1 cellular context compared by ENCODE assay signal in genomic region chr16:67110136-67110847, GRCh38.
TF ChIP-seq lines count a peak whose summit lies in the region.

No MANE protein-coding gene starts in this region.

TF ChIP-seq in HepG2, 621 proteins besides CTCF, POLR2A, EP300 and RAD21 (continued from another document and continues in another):
- 0 out of 2 replicates have a peak, but pooled peaks have one; percentile 7 for TF ChIP-seq HMGXB3 (CRISPR knock-in tag; IDR thresholded peaks at IDR 0.05; ENCODE audit: borderline replicate concordance)
- TF ChIP-seq HOXA3 (CRISPR knock-in tag; IDR thresholded peaks at IDR 0.05): no peak
- TF ChIP-seq, protein P1, sequence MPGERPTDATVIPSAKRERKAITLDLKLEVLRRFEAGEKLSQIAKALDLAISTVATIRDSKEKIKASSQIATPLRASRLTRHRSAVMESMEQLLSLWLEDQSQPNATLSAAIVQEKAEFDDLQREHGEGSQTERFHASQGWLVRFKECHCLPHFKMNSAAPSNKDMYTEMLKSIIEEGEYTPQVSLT (CRISPR knock-in tag; IDR thresholded peaks at IDR 0.05; ENCODE audit: borderline replicate concordance, low read depth): no peak; the same call in 1 of the 2 replicates
- 0 out of 2 replicates have a peak, but pooled peaks have one; percentile 4 for TF ChIP-seq BCL6 (CRISPR knock-in tag; IDR thresholded peaks at IDR 0.05)
- TF ChIP-seq EED (CRISPR knock-in tag; IDR thresholded peaks at IDR 0.05): peak; percentile 3; the same call in 1 of the 2 replicates
- 0 out of 2 replicates have a peak, but pooled peaks have one; percentile 3 for TF ChIP-seq ZSCAN31 (CRISPR knock-in tag; IDR thresholded peaks at IDR 0.05; ENCODE audit: low read depth)
- TF ChIP-seq MTF2 (CRISPR knock-in tag; IDR thresholded peaks at IDR 0.05; ENCODE audit: borderline replicate concordance): no peak
- no peak for TF ChIP-seq CC2D1A (CRISPR knock-in tag; IDR thresholded peaks at IDR 0.05)
- TF ChIP-seq RARA (CRISPR knock-in tag; IDR thresholded peaks at IDR 0.05): no peak
- TF ChIP-seq E2F2 (CRISPR knock-in tag; IDR thresholded peaks at IDR 0.05; ENCODE audit: borderline replicate concordance): 0 out of 2 replicates have a peak, but pooled peaks have one; percentile 43
- TF ChIP-seq HHEX (CRISPR knock-in tag; IDR thresholded peaks at IDR 0.05): no peak
- TF ChIP-seq PHF21A (CRISPR knock-in tag; IDR thresholded peaks at IDR 0.05): 0 out of 2 replicates have a peak, but pooled peaks have one; percentile 0
- TF ChIP-seq, protein P2, sequence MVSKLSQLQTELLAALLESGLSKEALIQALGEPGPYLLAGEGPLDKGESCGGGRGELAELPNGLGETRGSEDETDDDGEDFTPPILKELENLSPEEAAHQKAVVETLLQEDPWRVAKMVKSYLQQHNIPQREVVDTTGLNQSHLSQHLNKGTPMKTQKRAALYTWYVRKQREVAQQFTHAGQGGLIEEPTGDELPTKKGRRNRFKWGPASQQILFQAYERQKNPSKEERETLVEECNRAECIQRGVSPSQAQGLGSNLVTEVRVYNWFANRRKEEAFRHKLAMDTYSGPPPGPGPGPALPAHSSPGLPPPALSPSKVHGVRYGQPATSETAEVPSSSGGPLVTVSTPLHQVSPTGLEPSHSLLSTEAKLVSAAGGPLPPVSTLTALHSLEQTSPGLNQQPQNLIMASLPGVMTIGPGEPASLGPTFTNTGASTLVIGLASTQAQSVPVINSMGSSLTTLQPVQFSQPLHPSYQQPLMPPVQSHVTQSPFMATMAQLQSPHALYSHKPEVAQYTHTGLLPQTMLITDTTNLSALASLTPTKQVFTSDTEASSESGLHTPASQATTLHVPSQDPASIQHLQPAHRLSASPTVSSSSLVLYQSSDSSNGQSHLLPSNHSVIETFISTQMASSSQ (IDR thresholded peaks at IDR 0.05; ENCODE audit: low read depth): no peak
- TF ChIP-seq, protein P2 (CRISPR knock-in tag; IDR thresholded peaks at IDR 0.05; ENCODE audit: borderline replicate concordance): no peak
- peak; percentile 78; the same call in 1 of the 2 replicates for TF ChIP-seq KDM5A (IDR thresholded peaks at IDR 0.05; ENCODE audit: borderline replicate concordance, low read length)
- TF ChIP-seq SRSF1 (optimal IDR thresholded peaks at IDR 0.05; ENCODE audit: low read depth, low read length): peak; percentile 6
- TF ChIP-seq TBL1XR1 (IDR thresholded peaks at IDR 0.05; ENCODE audit: borderline replicate concordance, low read length, partially characterized antibody): no peak
- no peak for TF ChIP-seq SP2 (CRISPR knock-in tag; IDR thresholded peaks at IDR 0.05)
- no peak for TF ChIP-seq STAT5B (CRISPR knock-in tag; IDR thresholded peaks at IDR 0.05)
- TF ChIP-seq LBX2 (CRISPR knock-in tag; IDR thresholded peaks at IDR 0.05; ENCODE audit: borderline replicate concordance): no peak
- TF ChIP-seq, protein P3, sequence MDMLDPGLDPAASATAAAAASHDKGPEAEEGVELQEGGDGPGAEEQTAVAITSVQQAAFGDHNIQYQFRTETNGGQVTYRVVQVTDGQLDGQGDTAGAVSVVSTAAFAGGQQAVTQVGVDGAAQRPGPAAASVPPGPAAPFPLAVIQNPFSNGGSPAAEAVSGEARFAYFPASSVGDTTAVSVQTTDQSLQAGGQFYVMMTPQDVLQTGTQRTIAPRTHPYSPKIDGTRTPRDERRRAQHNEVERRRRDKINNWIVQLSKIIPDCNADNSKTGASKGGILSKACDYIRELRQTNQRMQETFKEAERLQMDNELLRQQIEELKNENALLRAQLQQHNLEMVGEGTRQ (IDR thresholded peaks at IDR 0.05; ENCODE audit: low read depth, low read length): no peak
- TF ChIP-seq, protein P3 (CRISPR knock-in tag; IDR thresholded peaks at IDR 0.05; ENCODE audit: borderline replicate concordance): no peak; the same call in 1 of the 2 replicates
- no peak for TF ChIP-seq TARDBP (CRISPR knock-in tag; IDR thresholded peaks at IDR 0.05)
- TF ChIP-seq ZFX (CRISPR knock-in tag; IDR thresholded peaks at IDR 0.05; ENCODE audit: low read depth): no peak
- TF ChIP-seq SIN3A (IDR thresholded peaks at IDR 0.05; ENCODE audit: borderline replicate concordance, low read depth, low read length): peak; percentile 61; the same call in 1 of the 2 replicates
- no peak for TF ChIP-seq ZNF20 (CRISPR knock-in tag; IDR thresholded peaks at IDR 0.05)
- TF ChIP-seq JUND (CRISPR knock-in tag; IDR thresholded peaks at IDR 0.05): no peak
- TF ChIP-seq ZNF547 (CRISPR knock-in tag; IDR thresholded peaks at IDR 0.05): peak; percentile 17; the same call in 1 of the 2 replicates
- no peak for TF ChIP-seq ATF4 (CRISPR knock-in tag; IDR thresholded peaks at IDR 0.05)
- TF ChIP-seq THAP11 (CRISPR knock-in tag; IDR thresholded peaks at IDR 0.05): no peak
- TF ChIP-seq ZNF781 (CRISPR knock-in tag; IDR thresholded peaks at IDR 0.05; ENCODE audit: borderline replicate concordance, not compliant biosample characterization): peak; percentile 2
- no peak for TF ChIP-seq PBX2 (CRISPR knock-in tag; IDR thresholded peaks at IDR 0.05)
- no peak for TF ChIP-seq RFX1 (IDR thresholded peaks at IDR 0.05)
- peak; percentile 12 for TF ChIP-seq ZEB1 (IDR thresholded peaks at IDR 0.05; ENCODE audit: insufficient replicate concordance, low read depth)
- peak; percentile 49; the same call in 1 of the 2 replicates for TF ChIP-seq ZKSCAN5 (CRISPR knock-in tag; IDR thresholded peaks at IDR 0.05)
- TF ChIP-seq TEAD3 (CRISPR knock-in tag; optimal IDR thresholded peaks at IDR 0.05; ENCODE audit: borderline replicate concordance): no peak
- no peak for TF ChIP-seq HNRNPK (IDR thresholded peaks at IDR 0.05; ENCODE audit: low read depth, low read length, poor library complexity, severe bottlenecking)
- TF ChIP-seq E2F5 (CRISPR knock-in tag; conservative IDR thresholded peaks at IDR 0.05): 0 out of 2 replicates have a peak, but pooled peaks have one; percentile 3
- TF ChIP-seq, protein P4, sequence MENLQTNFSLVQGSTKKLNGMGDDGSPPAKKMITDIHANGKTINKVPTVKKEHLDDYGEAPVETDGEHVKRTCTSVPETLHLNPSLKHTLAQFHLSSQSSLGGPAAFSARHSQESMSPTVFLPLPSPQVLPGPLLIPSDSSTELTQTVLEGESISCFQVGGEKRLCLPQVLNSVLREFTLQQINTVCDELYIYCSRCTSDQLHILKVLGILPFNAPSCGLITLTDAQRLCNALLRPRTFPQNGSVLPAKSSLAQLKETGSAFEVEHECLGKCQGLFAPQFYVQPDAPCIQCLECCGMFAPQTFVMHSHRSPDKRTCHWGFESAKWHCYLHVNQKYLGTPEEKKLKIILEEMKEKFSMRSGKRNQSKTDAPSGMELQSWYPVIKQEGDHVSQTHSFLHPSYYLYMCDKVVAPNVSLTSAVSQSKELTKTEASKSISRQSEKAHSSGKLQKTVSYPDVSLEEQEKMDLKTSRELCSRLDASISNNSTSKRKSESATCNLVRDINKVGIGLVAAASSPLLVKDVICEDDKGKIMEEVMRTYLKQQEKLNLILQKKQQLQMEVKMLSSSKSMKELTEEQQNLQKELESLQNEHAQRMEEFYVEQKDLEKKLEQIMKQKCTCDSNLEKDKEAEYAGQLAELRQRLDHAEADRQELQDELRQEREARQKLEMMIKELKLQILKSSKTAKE (CRISPR knock-in tag; IDR thresholded peaks at IDR 0.05; ENCODE audit: borderline replicate concordance): 0 out of 2 replicates have a peak, but pooled peaks have one; percentile 34
- TF ChIP-seq, protein P5, sequence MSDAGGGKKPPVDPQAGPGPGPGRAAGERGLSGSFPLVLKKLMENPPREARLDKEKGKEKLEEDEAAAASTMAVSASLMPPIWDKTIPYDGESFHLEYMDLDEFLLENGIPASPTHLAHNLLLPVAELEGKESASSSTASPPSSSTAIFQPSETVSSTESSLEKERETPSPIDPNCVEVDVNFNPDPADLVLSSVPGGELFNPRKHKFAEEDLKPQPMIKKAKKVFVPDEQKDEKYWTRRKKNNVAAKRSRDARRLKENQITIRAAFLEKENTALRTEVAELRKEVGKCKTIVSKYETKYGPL (CRISPR knock-in tag; IDR thresholded peaks at IDR 0.05): no peak
- TF ChIP-seq POGZ (CRISPR knock-in tag; IDR thresholded peaks at IDR 0.05): no peak
